In genomic region chr6:9116026-9116425, GRCh38 we compare ENCODE assay signal across 17 cellular contexts.
A peak's percentile ranks its signal among the peaks of the same experiment; 100 is the strongest.
DNase-seq lines count a peak whose midpoint lies in the region; ATAC-seq and TF ChIP-seq lines count a peak whose summit lies in the region.
"Had no signal": no experiment of that assay in that cellular context is flagged by ENCODE, and none has a peak within 500 bp of the region (broad histone marks: within the 10 kb centered on the region; RNA-seq: fewer than 3 reads in every experiment).

No MANE protein-coding gene starts in this region.

- no peaks in the 10 kb centered on the region for H3K4me1 Mint-ChIP-seq in naive thymus-derived CD4-positive, alpha-beta T cell
- H3K4me1 Mint-ChIP-seq: activated CD4-positive, alpha-beta T cell treated with anti-CD3 and anti-CD28 coated beads, Interleukin-2, amount 10 ng/mL, durations not matched to agents 24 days and 14 days; B cell; IgD-negative memory B cell had no signal

- H3K27ac Mint-ChIP-seq in naive thymus-derived CD4-positive, alpha-beta T cell = no peak overlapping the region
- H3K27ac Mint-ChIP-seq: activated CD4-positive, alpha-beta T cell treated with anti-CD3 and anti-CD28 coated beads, Interleukin-2, amount 10 ng/mL, durations not matched to agents 24 days and 14 days; activated T-helper 1 cell treated with anti-CD3 and anti-CD28 coated beads, Interleukin-12 subunit alpha, Interleukin-12 subunit beta, Interleukin-2, Interleukin-4 antibody, amounts not matched to agents 30 ng/mL and 10 ng/mL and 1 ng/mL, durations not matched to agents 14 hours and 24 hours and 36 hours; B cell; IgD-negative memory B cell had no signal

- no peak overlapping the region for H3K4me3 Mint-ChIP-seq in naive thymus-derived CD4-positive, alpha-beta T cell
- H3K4me3 Mint-ChIP-seq: activated CD4-positive, alpha-beta T cell treated with anti-CD3 and anti-CD28 coated beads, Interleukin-2, amount 10 ng/mL, durations not matched to agents 24 days and 14 days; activated T-helper 1 cell treated with anti-CD3 and anti-CD28 coated beads, Interleukin-12 subunit alpha, Interleukin-12 subunit beta, Interleukin-2, Interleukin-4 antibody, amounts not matched to agents 30 ng/mL and 10 ng/mL and 1 ng/mL, durations not matched to agents 14 hours and 24 hours and 36 hours; B cell; IgD-negative memory B cell had no signal

- H3K4me2 ChIP-seq in fibroblast of lung (ENCODE audit: extremely low read depth, insufficient read depth, low read length) = peak overlapping the region; percentile 72

- peaks cover 0 to 3% (median 0%) of the 10 kb centered on the region in 5 donors for H3K27me3 Mint-ChIP-seq in naive thymus-derived CD4-positive, alpha-beta T cell
- H3K27me3 Mint-ChIP-seq: activated CD4-positive, alpha-beta T cell treated with anti-CD3 and anti-CD28 coated beads, Interleukin-2, amount 10 ng/mL, durations not matched to agents 24 days and 14 days; B cell; IgD-negative memory B cell had no signal

- DNase-seq in AG04449 (ENCODE audit: low read depth, low spot score) (peak; percentile 12), H4 (ENCODE audit: low spot score) (peak; percentile 82), RPMI7951 (ENCODE audit: low read depth) (peak; percentile 93), fibroblast of lung (ENCODE audit: low read depth in 2 of 2) (peak; percentile 59 to 75), heart right ventricle (no peak), substantia nigra (lab: John Stamatoyannopoulos, UW) (no peak), NCI-H2171 treated with DMSO at 0.1 percent for 48 hours (lab: John Stamatoyannopoulos, UW) (no peak)
- DNase-seq in naive thymus-derived CD4-positive, alpha-beta T cell = no peak
- DNase-seq: activated CD4-positive, alpha-beta T cell treated with anti-CD3 and anti-CD28 coated beads, Interleukin-2, amount 10 ng/mL, durations not matched to agents 24 days and 14 days; mammary epithelial cell; NCI-H2029; NK-92 treated with Interleukin-12 subunit alpha and Interleukin-12 subunit beta, amount 100 ng/mL, for 24 hours; T-helper 1 cell had no signal

- TF ChIP-seq CTCF in AG04449 (IDR thresholded peaks at IDR 0.05; ENCODE audit: insufficient read depth, low read length, missing control alignments) = no peak
- no peak for TF ChIP-seq CTCF in fibroblast of lung (conservative IDR thresholded peaks at IDR 0.05 in 1 of 2, IDR thresholded peaks at IDR 0.05 in 1 of 2; ENCODE audit: low read depth in 1 of 2, low read length in 2 of 2)
- no peak for TF ChIP-seq CTCF in heart right ventricle (IDR thresholded peaks at IDR 0.05)

- H3K27me3 ChIP-seq in fibroblast of lung (ENCODE audit: control insufficient read depth, insufficient read depth, low read length) (no peaks in the 10 kb centered on the region), heart right ventricle (no peaks in the 10 kb centered on the region)
- H3K27me3 ChIP-seq in naive thymus-derived CD4-positive, alpha-beta T cell (ENCODE audit: control insufficient read depth in 2 of 2, insufficient read depth in 2 of 2, low read length in 2 of 2) = no peaks in the 10 kb centered on the region
- H3K27me3 ChIP-seq: ascending aorta had no signal

- no peak for ATAC-seq in heart right ventricle
- no peak for ATAC-seq in naive thymus-derived CD4-positive, alpha-beta T cell

- peaks cover 0 to 7% (median 0%) of the 10 kb centered on the region in 11 donors for H3K9me3 Mint-ChIP-seq in naive thymus-derived CD4-positive, alpha-beta T cell
- H3K9me3 Mint-ChIP-seq: activated CD4-positive, alpha-beta T cell treated with anti-CD3 and anti-CD28 coated beads, Interleukin-2, amount 10 ng/mL, durations not matched to agents 24 days and 14 days; activated T-helper 1 cell treated with anti-CD3 and anti-CD28 coated beads, Interleukin-12 subunit alpha, Interleukin-12 subunit beta, Interleukin-2, Interleukin-4 antibody, amounts not matched to agents 30 ng/mL and 10 ng/mL and 1 ng/mL, durations not matched to agents 14 hours and 24 hours and 36 hours had no signal

- H3K36me3 ChIP-seq in fibroblast of lung (ENCODE audit: control insufficient read depth, insufficient read depth, low read length) = no peaks in the 10 kb centered on the region
- no peaks in the 10 kb centered on the region for H3K36me3 ChIP-seq in heart right ventricle
- no peaks in the 10 kb centered on the region for H3K36me3 ChIP-seq in naive thymus-derived CD4-positive, alpha-beta T cell (ENCODE audit: control insufficient read depth in 2 of 3, insufficient read depth in 3 of 3, low read length in 3 of 3)
- H3K36me3 ChIP-seq: ascending aorta had no signal

- peak overlapping the region; percentile 62 for H2AFZ ChIP-seq in fibroblast of lung (ENCODE audit: low read length)

- H3K27ac ChIP-seq in fibroblast of lung (ENCODE audit: insufficient read depth, low read length) = peak overlapping the region; percentile 48
- no peak overlapping the region for H3K27ac ChIP-seq in heart right ventricle
- no peak overlapping the region for H3K27ac ChIP-seq in substantia nigra (ENCODE audit: low read depth, low read length, poor library complexity, severe bottlenecking)
- no peak overlapping the region for H3K27ac ChIP-seq in naive thymus-derived CD4-positive, alpha-beta T cell (ENCODE audit: low read depth, low read length)
- H3K27ac ChIP-seq: ascending aorta had no signal

- POLR2A ChIA-PET in AG04449 (lab: Yijun Ruan, JAX) = interaction anchor here (0.5 to 0.7 kb wide), 2 partner anchors 11 to 1616 kb away, joined by 4 read pairs; no protein-coding TSS in a partner anchor
- POLR2A ChIA-PET in naive thymus-derived CD4-positive, alpha-beta T cell (lab: Charles Lee) = no interaction called here

- H3K4me1 ChIP-seq in fibroblast of lung (ENCODE audit: control insufficient read depth, extremely low read depth, insufficient read depth, low read length) (no peaks in the 10 kb centered on the region), heart right ventricle (no peaks in the 10 kb centered on the region)
- no peaks in the 10 kb centered on the region for H3K4me1 ChIP-seq in naive thymus-derived CD4-positive, alpha-beta T cell (ENCODE audit: control insufficient read depth in 2 of 2, insufficient read depth in 2 of 2, low read length in 2 of 2)
- H3K4me1 ChIP-seq: ascending aorta had no signal

- no peaks in the 10 kb centered on the region for H4K20me1 ChIP-seq in fibroblast of lung (ENCODE audit: control insufficient read depth, extremely low read depth, insufficient read depth, low read length)

- intact Hi-C loops in heart right ventricle (cut with DNase I) = no loop called here
- intact Hi-C loops in naive thymus-derived CD4-positive, alpha-beta T cell (cut with micrococcal nuclease) = no loop called here

- no peaks in the 10 kb centered on the region for H3K79me2 ChIP-seq in fibroblast of lung (ENCODE audit: control insufficient read depth, insufficient read depth, low read length)

- H3K9ac ChIP-seq in fibroblast of lung (ENCODE audit: insufficient read depth, low read length) = no peak overlapping the region

- H3K4me3 ChIP-seq in AG04449 (ENCODE audit: low read depth, low read length) (no peak overlapping the region), fibroblast of lung (replicated peaks in 1 of 4; ENCODE audit: control extremely low read depth in 1 of 4, insufficient read depth in 1 of 4, low read depth in 3 of 4, low read length in 4 of 4) (no peak overlapping the region), heart right ventricle (no peak overlapping the region)
- H3K4me3 ChIP-seq in naive thymus-derived CD4-positive, alpha-beta T cell (ENCODE audit: low read length) = no peak overlapping the region
- H3K4me3 ChIP-seq: ascending aorta had no signal

- CTCF ChIA-PET in AG04449 (lab: Yijun Ruan, JAX) = interaction anchor here (1.3 kb wide), 1 partner anchor 18 kb away, joined by 3 read pairs; no protein-coding TSS in a partner anchor
- CTCF ChIA-PET in naive thymus-derived CD4-positive, alpha-beta T cell (lab: Charles Lee) = no interaction called here

- H3K9me3 ChIP-seq in fibroblast of lung (ENCODE audit: control insufficient read depth, insufficient read depth, low read depth, low read length) = no peaks in the 10 kb centered on the region
- no peaks in the 10 kb centered on the region for H3K9me3 ChIP-seq in heart right ventricle
- no peaks in the 10 kb centered on the region for H3K9me3 ChIP-seq in naive thymus-derived CD4-positive, alpha-beta T cell (ENCODE audit: control insufficient read depth in 2 of 3, low read length in 3 of 3)
- H3K9me3 ChIP-seq: ascending aorta had no signal

- H3K36me3 Mint-ChIP-seq in naive thymus-derived CD4-positive, alpha-beta T cell = no peaks in the 10 kb centered on the region
- H3K36me3 Mint-ChIP-seq: IgD-negative memory B cell had no signal

- WGBS in heart right ventricle, 2 donors = 63 to 69% methylated on average over 6 of the region's 6 CpGs

Comparison
In these comparisons a context has a peak if more than half of its experiments do, and no peak if none do; other contexts are left out.
1. DNase-seq: peak in AG04449 (single experiment), H4 (single experiment), RPMI7951 (single experiment) and fibroblast of lung (2 of 2); none in heart right ventricle (0 of 2), substantia nigra (0 of 49), NCI-H2171 treated with DMSO at 0.1 percent for 48 hours (single experiment) and naive thymus-derived CD4-positive, alpha-beta T cell (0 of 9).